In genomic region chr12:52130695-52131094, GRCh38 we compare ENCODE assay signal across 15 cellular contexts. TPM values are rescaled to one million over a fixed set of nuclear protein-coding genes. Genes with fewer than 3 reads are reported as not detected.
DNase-seq lines count a peak whose midpoint lies in the region; ATAC-seq and TF ChIP-seq lines count a peak whose summit lies in the region.
"Had no signal": no experiment of that assay in that cellular context is flagged by ENCODE, and none has a peak within 500 bp of the region (broad histone marks: within the 10 kb centered on the region; RNA-seq: fewer than 3 reads in every experiment).

No MANE protein-coding gene starts in this region.

- H3K27me3 ChIP-seq in H7 (ENCODE audit: control insufficient read depth, insufficient read depth, low read length) (no peaks in the 10 kb centered on the region), endodermal cell (ENCODE audit: control insufficient read depth, insufficient read depth, low read length, poor library complexity, severe bottlenecking) (no peaks in the 10 kb centered on the region), adrenal gland (no peaks in the 10 kb centered on the region)
- H3K27me3 ChIP-seq: heart left ventricle had no signal

- TF ChIP-seq POLR2A in adrenal gland (IDR thresholded peaks at IDR 0.05) = no peak

- H3K9ac ChIP-seq in endodermal cell (ENCODE audit: extremely low read depth, low read length, poor library complexity, severe bottlenecking) = no peak overlapping the region

- H3K4me3 ChIP-seq in H7 (ENCODE audit: insufficient read depth, low read depth, low read length) (no peak overlapping the region), endodermal cell (ENCODE audit: low read length) (no peak overlapping the region), adrenal gland (no peak overlapping the region)
- H3K4me3 ChIP-seq: heart left ventricle, PC-9 had no signal

- intact Hi-C loops in adrenal gland (cut with DNase I) = no loop called here

- H3K4me1 Mint-ChIP-seq in endodermal cell = peaks cover 14% of the 10 kb centered on the region
- H3K4me1 Mint-ChIP-seq: CD4-positive, CD25-positive, alpha-beta regulatory T cell had no signal

- no peak overlapping the region for H3K27ac Mint-ChIP-seq in endodermal cell
- H3K27ac Mint-ChIP-seq: activated naive CD4-positive, alpha-beta T cell treated with anti-CD3 and anti-CD28 coated beads for 36 hours had no signal

- no peaks in the 10 kb centered on the region for H3K36me3 Mint-ChIP-seq in endodermal cell (ENCODE audit: low read depth)
- H3K36me3 Mint-ChIP-seq: CD4-positive, CD25-positive, alpha-beta regulatory T cell had no signal

- H3K4me1 ChIP-seq in endodermal cell (ENCODE audit: control insufficient read depth, insufficient read depth, low read length) = peaks cover 5% of the 10 kb centered on the region
- H3K4me1 ChIP-seq in adrenal gland (replicated peaks in 1 of 2) = no peaks in the 10 kb centered on the region

- no peak for TF ChIP-seq CTCF in endodermal cell (conservative IDR thresholded peaks at IDR 0.05)
- TF ChIP-seq CTCF in adrenal gland (IDR thresholded peaks at IDR 0.05) = no peak

- peaks cover 5% of the 10 kb centered on the region for H3K27me3 Mint-ChIP-seq in endodermal cell (ENCODE audit: insufficient read depth)

- ATAC-seq in HG03139 (IDR thresholded peaks at IDR 0.05; ENCODE audit: unreplicated experiment) (no peak), HG03571 (IDR thresholded peaks at IDR 0.05; ENCODE audit: unreplicated experiment) (no peak)
- ATAC-seq: heart left ventricle had no signal

- no peak overlapping the region for H3K4me3 Mint-ChIP-seq in endodermal cell
- H3K4me3 Mint-ChIP-seq: activated naive CD4-positive, alpha-beta T cell treated with anti-CD3 and anti-CD28 coated beads for 36 hours; CD4-positive, CD25-positive, alpha-beta regulatory T cell; nephron had no signal

- peak; percentile 74 for DNase-seq in DMS 273 (lab: John Stamatoyannopoulos, UW; ENCODE audit: unreplicated experiment)
- peak; percentile 63 for DNase-seq in H7
- DNase-seq in NCI-H2171 treated with DMSO at 0.1 percent for 48 hours (lab: John Stamatoyannopoulos, UW) = peak; percentile 99
- DNase-seq in endodermal cell = peak; percentile 78
- DNase-seq in NOMO-1 (lab: John Stamatoyannopoulos, UW; ENCODE audit: unreplicated experiment in 2 of 2) = no peak
- DNase-seq in adrenal gland = no peak
- DNase-seq: activated naive CD4-positive, alpha-beta T cell treated with anti-CD3 and anti-CD28 coated beads for 36 hours; CD4-positive, CD25-positive, alpha-beta regulatory T cell; PC-9 had no signal

- H3K36me3 ChIP-seq in H7 (replicated peaks; ENCODE audit: control insufficient read depth, insufficient read depth, low read length) = no peaks in the 10 kb centered on the region
- H3K36me3 ChIP-seq in endodermal cell (ENCODE audit: control insufficient read depth, insufficient read depth, low read length) = no peaks in the 10 kb centered on the region
- no peaks in the 10 kb centered on the region for H3K36me3 ChIP-seq in adrenal gland (replicated peaks in 1 of 2)
- H3K36me3 ChIP-seq: heart left ventricle had no signal

- 64 to 83% methylated on average over 5 of the region's 6 CpGs for WGBS in endodermal cell (ENCODE audit: insufficient coverage in 1 of 2, insufficient read length in 1 of 2), 2 experiments
- WGBS in adrenal gland, 4 donors = 85 to 93% (median 90%) methylated on average over 5 to 6 of the region's 6 CpGs

- no peaks in the 10 kb centered on the region for H3K9me3 Mint-ChIP-seq in endodermal cell
- H3K9me3 Mint-ChIP-seq: activated naive CD4-positive, alpha-beta T cell treated with anti-CD3 and anti-CD28 coated beads for 36 hours; CD4-positive, CD25-positive, alpha-beta regulatory T cell; nephron had no signal

- no peaks in the 10 kb centered on the region for H3K9me3 ChIP-seq in endodermal cell (ENCODE audit: control insufficient read depth, low read length)
- no peaks in the 10 kb centered on the region for H3K9me3 ChIP-seq in adrenal gland (replicated peaks in 1 of 3)
- H3K9me3 ChIP-seq: heart left ventricle had no signal

- H3K27ac ChIP-seq in endodermal cell (ENCODE audit: low read depth, low read length) (no peak overlapping the region), adrenal gland (no peak overlapping the region)
- H3K27ac ChIP-seq: heart left ventricle, PC-9 had no signal

RNA-seq across cellular contexts. Expression of gene SMIM41, which starts 51.2 kb away (rescaled TPM):
- total RNA-seq in H7 (2014; rRNA removed; shearing (Covaris generic)) = not detected in 2 replicates
- total RNA-seq in endodermal cell = not detected
- not detected for polyA plus RNA-seq in endodermal cell (2013, experiment 1 of 2)
- not detected for polyA plus RNA-seq in endodermal cell (2013, experiment 2 of 2)
- total RNA-seq in adrenal gland = 1 to 10 TPM in 1 of 8 donors, under 1 TPM in 2, not detected in 5; 0.54 to 2.1 (median 0.83) TPM
- polyA plus RNA-seq in adrenal gland = under 1 TPM in 1 of 3 donors, not detected in 2; 0.10 TPM
- total RNA-seq: activated naive CD4-positive, alpha-beta T cell treated with anti-CD3 and anti-CD28 coated beads for 36 hours; M059J; PC-9; subcutaneous adipose tissue had no signal
- polyA plus RNA-seq: CD4-positive, CD25-positive, alpha-beta regulatory T cell had no signal

Comparison
In these comparisons a context has a peak if more than half of its experiments do, and no peak if none do; other contexts are left out.
1. DNase-seq: peak in DMS 273 (single experiment), H7 (single experiment), NCI-H2171 treated with DMSO at 0.1 percent for 48 hours (single experiment) and endodermal cell (single experiment); none in NOMO-1 (0 of 2) and adrenal gland (0 of 7).